Comparison of ENCODE assay signal across 18 cellular contexts in genomic region chr1:164510435-164510834, GRCh38. TPM values are rescaled to one million over a fixed set of nuclear protein-coding genes. Genes with fewer than 3 reads are reported as not detected.
DNase-seq lines count a peak whose midpoint lies in the region; ATAC-seq, FAIRE-seq and TF ChIP-seq lines count a peak whose summit lies in the region.
"Had no signal": no experiment of that assay in that cellular context is flagged by ENCODE, and none has a peak within 500 bp of the region (broad histone marks: within the 10 kb centered on the region; RNA-seq: fewer than 3 reads in every experiment).

No MANE protein-coding gene starts in this region.

- no peak overlapping the region for H3K27ac ChIP-seq in pancreas
- H3K27ac ChIP-seq: SJSA1, skin epidermis, uterus had no signal

- no peaks in the 10 kb centered on the region for H3K4me1 ChIP-seq in pancreas
- H3K4me1 ChIP-seq: SJSA1, uterus had no signal

- peak in 3 of 4 donors; percentile 38 to 86 (median 74) for ATAC-seq in pancreas
- ATAC-seq: stimulated activated naive CD8-positive, alpha-beta T cell treated with anti-CD3 and anti-CD28 coated beads, Interleukin-15, Interleukin-2, amounts not matched to agents 100 U/mL and 50 U/mL, for 24 hours had no signal

- WGBS in pancreas, 2 donors = 69 to 71% methylated on average over 1 of the region's 1 CpG

- no peaks in the 10 kb centered on the region for H3K36me3 ChIP-seq in pancreas
- H3K36me3 ChIP-seq: SJSA1, uterus had no signal

- H3K4me3 ChIP-seq in epithelial cell of proximal tubule (ENCODE audit: low read depth, low read length) (no peak overlapping the region), pancreas (no peak overlapping the region)
- H3K4me3 ChIP-seq: SJSA1, skin epidermis, uterus had no signal

- intact Hi-C loops in pancreas (cut with DNase I) = no loop called here

- TF ChIP-seq CTCF in epithelial cell of proximal tubule (conservative IDR thresholded peaks at IDR 0.05; ENCODE audit: low read depth, low read length) = peak; percentile 41
- TF ChIP-seq CTCF in pancreas (IDR thresholded peaks at IDR 0.05) = no peak

- DNase-seq in NCI-H2171 treated with DMSO at 0.1 percent for 48 hours (lab: John Stamatoyannopoulos, UW) = peak; percentile 2
- DNase-seq in NCI-H2171 (lab: John Stamatoyannopoulos, UW) = no peak
- DNase-seq in OCI-M1 (lab: John Stamatoyannopoulos, UW) = peak; percentile 30
- DNase-seq in epithelial cell of proximal tubule (ENCODE audit: low read depth) = no peak
- DNase-seq in pancreas = peak in 1 of 6 donors; percentile 13
- DNase-seq in AG20443 (ENCODE audit: low spot score) = no peak
- DNase-seq in activated CD8-positive, alpha-beta memory T cell treated with anti-CD3 and anti-CD28 coated beads, Interleukin-2, amount 50 U/mL, for 48 hours = no peak
- DNase-seq in activated naive CD4-positive, alpha-beta T cell (lab: John Stamatoyannopoulos, UW) = no peak
- DNase-seq: activated CD4-positive, alpha-beta memory T cell treated with anti-CD3 and anti-CD28 coated beads for 36 hours; amniotic stem cell; cortex of kidney; stimulated activated naive CD8-positive, alpha-beta T cell treated with anti-CD3 and anti-CD28 coated beads, Interleukin-15, Interleukin-2, amounts not matched to agents 100 U/mL and 50 U/mL, for 24 hours; uterus had no signal

- no peak for FAIRE-seq in pancreas (lab: Jason Lieb, UNC)
- FAIRE-seq: A204.1, D721Med had no signal

- H3K9me3 ChIP-seq in pancreas = no peaks in the 10 kb centered on the region
- H3K9me3 ChIP-seq: SJSA1, uterus had no signal

- no peaks in the 10 kb centered on the region for H3K27me3 ChIP-seq in pancreas
- H3K27me3 ChIP-seq: SJSA1, uterus had no signal

RNA-seq across cellular contexts. Expression of gene PBX1, which starts 48.5 kb away (rescaled TPM):
- 3.0 and 4.4 TPM in 2 replicates for total RNA-seq in epithelial cell of proximal tubule
- 100 to 1,000 TPM in 2 of 6 donors, 10 to 100 TPM in 4; 74.1 to 113 (median 94.3) TPM for total RNA-seq in pancreas
- polyA plus RNA-seq in pancreas = 10 to 100 TPM; 17.3 to 21.7 TPM
- total RNA-seq: activated T-helper 1 cell treated with anti-CD3 and anti-CD28 coated beads, Interleukin-12 subunit alpha, Interleukin-12 subunit beta, Interleukin-2, Interleukin-4 antibody, amounts not matched to agents 30 ng/mL and 10 ng/mL and 1 ng/mL, durations not matched to agents 14 hours and 24 hours and 36 hours had no signal

Comparison
In these comparisons a context has a peak if more than half of its experiments do, and no peak if none do; other contexts are left out.
1. DNase-seq: peak in NCI-H2171 treated with DMSO at 0.1 percent for 48 hours (single experiment) and OCI-M1 (single experiment); none in NCI-H2171 (single experiment), epithelial cell of proximal tubule (single experiment), AG20443 (single experiment), activated CD8-positive, alpha-beta memory T cell treated with anti-CD3 and anti-CD28 coated beads, Interleukin-2, amount 50 U/mL, for 48 hours (single experiment) and activated naive CD4-positive, alpha-beta T cell (0 of 4).
2. RNA of gene PBX1, which starts 48.5 kb away (total RNA-seq): 74.1 to 113 TPM in pancreas; 3.0 to 4.4 TPM in epithelial cell of proximal tubule; every median in the first group is over 10 times any median in the second.